Comparison of ENCODE assay signal across 22 cellular contexts in the genomic region with DNA sequence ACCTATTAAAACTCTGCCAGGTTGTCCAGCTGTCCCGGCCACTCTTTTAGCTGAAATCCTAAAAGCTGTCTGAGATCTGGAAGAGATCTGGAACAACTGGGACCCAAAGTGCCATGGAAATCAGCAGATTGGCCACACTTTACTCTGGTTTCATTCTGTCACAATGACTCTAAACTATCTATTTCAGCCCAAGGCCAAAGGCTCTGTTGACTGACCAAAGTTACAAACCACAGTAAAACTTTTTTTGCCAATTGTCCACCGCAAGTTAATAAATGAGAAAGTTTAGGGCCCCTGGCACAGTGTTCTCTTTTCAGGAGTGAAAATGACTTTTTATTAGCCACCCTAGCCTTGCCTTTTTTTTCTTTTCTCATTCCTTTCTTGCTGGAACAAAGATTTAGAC.
DNase-seq lines count a peak whose midpoint lies in the region; ATAC-seq, FAIRE-seq and TF ChIP-seq lines count a peak whose summit lies in the region.
"Had no signal": no experiment of that assay in that cellular context is flagged by ENCODE, and none has a peak within 500 bp of the region (broad histone marks: within the 10 kb centered on the region; RNA-seq: fewer than 3 reads in every experiment).

No MANE protein-coding gene starts in this region.

- H3K36me3 Mint-ChIP-seq in astrocyte (ENCODE audit: low read depth, unreplicated experiment): peaks cover 2% of the 10 kb centered on the region
- H3K36me3 Mint-ChIP-seq in activated T-helper 2 cell treated with anti-CD3 and anti-CD28 coated beads, Interferon-gamma antibody, Interleukin-2, Interleukin-4, amounts not matched to agents 10 μg/mL and 5 μg/mL and 100 μg/mL, durations not matched to agents 14 hours and 24 hours and 36 hours (ENCODE audit: low read depth): no peaks in the 10 kb centered on the region
- H3K36me3 Mint-ChIP-seq: CD8-positive, alpha-beta T cell had no signal

- H3K27me3 ChIP-seq in astrocyte (ENCODE audit: insufficient read depth, low read length) (no peaks in the 10 kb centered on the region), right lobe of liver (no peaks in the 10 kb centered on the region)
- H3K27me3 ChIP-seq: MG63 had no signal

- DNase-seq in astrocyte (ENCODE audit: low read depth) (peak; percentile 22), glomerular visceral epithelial cell (ENCODE audit: extremely low spot score) (peak; percentile 31), right lobe of liver (peak in 1 of 3 donors; percentile 71), NCI-H446 (lab: John Stamatoyannopoulos, UW) (no peak)
- DNase-seq in activated T-helper 2 cell treated with anti-CD3 and anti-CD28 coated beads, Interferon-gamma antibody, Interleukin-2, Interleukin-4, amounts not matched to agents 10 μg/mL and 5 μg/mL and 100 μg/mL, durations not matched to agents 14 hours and 24 hours and 36 hours (ENCODE audit: low spot score): no peak
- DNase-seq: AML-193; C1 segment of cervical spinal cord; Calu3; CD8-positive, alpha-beta T cell; Karpas-422; MG63; NCI-H1048; NCI-H1417 treated with DMSO at 0.1 percent for 48 hours; NCI-H187 treated with DMSO at 0.1 percent for 48 hours; NCI-H2107; NCI-H510A; NCI-H748 treated with DMSO at 0.1 percent for 48 hours had no signal

- intact Hi-C loops in right lobe of liver (cut with DNase I): no loop called here
- intact Hi-C loops in activated T-helper 2 cell treated with anti-CD3 and anti-CD28 coated beads, Interferon-gamma antibody, Interleukin-2, Interleukin-4, amounts not matched to agents 10 μg/mL and 5 μg/mL and 100 μg/mL, durations not matched to agents 14 hours and 24 hours and 36 hours (cut with micrococcal nuclease): no loop called here

- no peak overlapping the region for H3K4me2 ChIP-seq in astrocyte (ENCODE audit: low read length)

- no peaks in the 10 kb centered on the region for H4K20me1 ChIP-seq in astrocyte (ENCODE audit: insufficient read depth, low read length)

- no peak overlapping the region for H2AFZ ChIP-seq in astrocyte (ENCODE audit: low read depth, low read length)

- FAIRE-seq in astrocyte (lab: Jason Lieb, UNC): no peak
- FAIRE-seq: G401.6, GM18507, GM19239 had no signal

- ATAC-seq in right lobe of liver (peak; percentile 93 to 97 (median 94)), HG03280 (IDR thresholded peaks at IDR 0.05; ENCODE audit: unreplicated experiment) (no peak), GM19455 (IDR thresholded peaks at IDR 0.05; ENCODE audit: unreplicated experiment) (no peak)
- ATAC-seq: CD8-positive, alpha-beta T cell had no signal

- 38% methylated on average over 2 of the region's 2 CpGs for WGBS in right lobe of liver (ENCODE audit: insufficient coverage, low coverage, low lambda C conversion rate, missing lambda C conversion rate)

- H3K9me3 ChIP-seq in astrocyte (ENCODE audit: insufficient read depth, low read depth, low read length): no peaks in the 10 kb centered on the region
- no peaks in the 10 kb centered on the region for H3K9me3 ChIP-seq in right lobe of liver
- H3K9me3 ChIP-seq: MG63 had no signal

- H3K4me3 ChIP-seq in astrocyte (ENCODE audit: insufficient read depth, low read depth, low read length) (no peak overlapping the region), right lobe of liver (peak overlapping the region in 1 of 3 donors; percentile 5)
- H3K4me3 ChIP-seq: MG63 had no signal

- peaks cover 3% of the 10 kb centered on the region for H3K9me3 Mint-ChIP-seq in astrocyte (ENCODE audit: unreplicated experiment)
- peaks cover 4% of the 10 kb centered on the region for H3K9me3 Mint-ChIP-seq in activated T-helper 2 cell treated with anti-CD3 and anti-CD28 coated beads, Interferon-gamma antibody, Interleukin-2, Interleukin-4, amounts not matched to agents 10 μg/mL and 5 μg/mL and 100 μg/mL, durations not matched to agents 14 hours and 24 hours and 36 hours
- H3K9me3 Mint-ChIP-seq: CD8-positive, alpha-beta T cell had no signal

- H3K9ac ChIP-seq in astrocyte (ENCODE audit: low read length): no peak overlapping the region

- no peak for TF ChIP-seq CTCF in astrocyte (IDR thresholded peaks at IDR 0.05; ENCODE audit: insufficient read depth, low read depth, low read length)
- TF ChIP-seq CTCF in right lobe of liver (IDR thresholded peaks at IDR 0.05): no peak

- no peaks in the 10 kb centered on the region for H3K27me3 Mint-ChIP-seq in astrocyte (ENCODE audit: low read depth, unreplicated experiment)
- no peaks in the 10 kb centered on the region for H3K27me3 Mint-ChIP-seq in activated T-helper 2 cell treated with anti-CD3 and anti-CD28 coated beads, Interferon-gamma antibody, Interleukin-2, Interleukin-4, amounts not matched to agents 10 μg/mL and 5 μg/mL and 100 μg/mL, durations not matched to agents 14 hours and 24 hours and 36 hours (ENCODE audit: low read depth)

- no peaks in the 10 kb centered on the region for H3K4me1 Mint-ChIP-seq in astrocyte (ENCODE audit: low read depth, unreplicated experiment)
- H3K4me1 Mint-ChIP-seq in activated T-helper 2 cell treated with anti-CD3 and anti-CD28 coated beads, Interferon-gamma antibody, Interleukin-2, Interleukin-4, amounts not matched to agents 10 μg/mL and 5 μg/mL and 100 μg/mL, durations not matched to agents 14 hours and 24 hours and 36 hours (ENCODE audit: low read depth): peaks cover 2% of the 10 kb centered on the region

- no peak overlapping the region for H3K27ac Mint-ChIP-seq in astrocyte (ENCODE audit: unreplicated experiment)
- H3K27ac Mint-ChIP-seq in activated T-helper 2 cell treated with anti-CD3 and anti-CD28 coated beads, Interferon-gamma antibody, Interleukin-2, Interleukin-4, amounts not matched to agents 10 μg/mL and 5 μg/mL and 100 μg/mL, durations not matched to agents 14 hours and 24 hours and 36 hours: no peak overlapping the region
- H3K27ac Mint-ChIP-seq: CD8-positive, alpha-beta T cell had no signal

- H3K36me3 ChIP-seq in astrocyte (ENCODE audit: insufficient read depth, low read length) (no peaks in the 10 kb centered on the region), right lobe of liver (no peaks in the 10 kb centered on the region)
- H3K36me3 ChIP-seq: MG63 had no signal

- H3K27ac ChIP-seq in astrocyte (ENCODE audit: low read depth, low read length) (no peak overlapping the region), right lobe of liver (peak overlapping the region; percentile 78 to 96 (median 89))

- H3K79me2 ChIP-seq in astrocyte (ENCODE audit: insufficient read depth, low read length): no peaks in the 10 kb centered on the region

- H3K4me1 ChIP-seq in astrocyte (ENCODE audit: insufficient read depth, low read length): no peaks in the 10 kb centered on the region
- peaks cover 0 to 23% (median 8%) of the 10 kb centered on the region in 4 donors for H3K4me1 ChIP-seq in right lobe of liver

- H3K4me3 Mint-ChIP-seq in astrocyte (ENCODE audit: unreplicated experiment): no peak overlapping the region
- H3K4me3 Mint-ChIP-seq in activated T-helper 2 cell treated with anti-CD3 and anti-CD28 coated beads, Interferon-gamma antibody, Interleukin-2, Interleukin-4, amounts not matched to agents 10 μg/mL and 5 μg/mL and 100 μg/mL, durations not matched to agents 14 hours and 24 hours and 36 hours (ENCODE audit: low read depth): no peak overlapping the region
- H3K4me3 Mint-ChIP-seq: CD8-positive, alpha-beta T cell had no signal

- no peak for TF ChIP-seq POLR2A in right lobe of liver (IDR thresholded peaks at IDR 0.05)

Comparison
In these comparisons a context has a peak if more than half of its experiments do, and no peak if none do; other contexts are left out.
1. DNase-seq: peak in astrocyte (single experiment) and glomerular visceral epithelial cell (single experiment); none in NCI-H446 (0 of 2) and activated T-helper 2 cell treated with anti-CD3 and anti-CD28 coated beads, Interferon-gamma antibody, Interleukin-2, Interleukin-4, amounts not matched to agents 10 μg/mL and 5 μg/mL and 100 μg/mL, durations not matched to agents 14 hours and 24 hours and 36 hours (single experiment).
2. ATAC-seq: peak in right lobe of liver (4 of 4); none in HG03280 (single experiment) and GM19455 (single experiment).